ENCODE assay signal across 8 cellular contexts in the genomic region with DNA sequence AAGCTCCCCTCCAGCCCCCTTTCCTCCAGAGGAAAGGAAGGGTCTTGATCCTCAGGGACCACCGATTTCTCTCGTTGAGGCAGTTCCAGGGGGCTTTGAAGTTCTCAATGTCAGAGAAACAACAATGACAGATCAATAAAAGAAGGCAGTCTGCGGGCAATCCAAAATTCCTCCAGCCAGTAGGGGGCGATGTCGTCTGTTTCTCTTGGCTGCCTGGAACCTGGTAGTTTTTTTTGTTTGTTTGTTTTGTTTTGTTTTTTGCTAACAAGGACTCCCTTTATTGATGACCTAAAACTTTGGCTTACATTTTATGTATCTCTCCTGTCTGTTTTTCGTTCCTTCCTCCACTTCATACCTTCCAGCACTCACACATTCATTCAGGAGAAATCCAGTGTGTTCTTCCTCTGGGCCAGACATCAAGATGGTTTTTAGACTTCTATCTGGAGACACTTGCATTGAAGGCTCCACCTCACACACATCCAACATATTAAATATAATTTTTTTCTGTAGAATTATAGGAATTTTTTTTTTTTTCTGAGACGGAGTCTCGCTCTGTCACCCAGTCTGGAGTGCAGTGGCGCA.
DNase-seq lines count a peak whose midpoint lies in the region; ATAC-seq lines count a peak whose summit lies in the region.

No MANE protein-coding gene starts in this region.

- no peaks in the 10 kb centered on the region for H3K9me3 Mint-ChIP-seq in stimulated activated memory B cell treated with anti-CD40 and anti-IgM and Interleukin-4, amounts not matched to agents 10 μg/mL and 1 μg/mL and 100 μg/mL, for 72 hours

- no peak overlapping the region for H3K4me3 Mint-ChIP-seq in stimulated activated memory B cell treated with anti-CD40 and anti-IgM and Interleukin-4, amounts not matched to agents 10 μg/mL and 1 μg/mL and 100 μg/mL, for 72 hours

- no peak for ATAC-seq in stimulated activated naive CD8-positive, alpha-beta T cell treated with anti-CD3 and anti-CD28 coated beads, Interleukin-15, Interleukin-2, amounts not matched to agents 100 U/mL and 50 U/mL, for 24 hours
- ATAC-seq in GM21390 (IDR thresholded peaks at IDR 0.05; ENCODE audit: unreplicated experiment): no peak
- no peak for ATAC-seq in stimulated activated memory B cell treated with anti-CD40 and anti-IgM and Interleukin-4, amounts not matched to agents 10 μg/mL and 1 μg/mL and 100 μg/mL, for 72 hours

- H3K27me3 ChIP-seq in H7 (ENCODE audit: control insufficient read depth, insufficient read depth, low read length): no peaks in the 10 kb centered on the region; the same call in 1 of the 2 replicates

- H3K4me1 Mint-ChIP-seq in stimulated activated memory B cell treated with anti-CD40 and anti-IgM and Interleukin-4, amounts not matched to agents 10 μg/mL and 1 μg/mL and 100 μg/mL, for 72 hours: peaks cover 35% of the 10 kb centered on the region

- in situ Hi-C loops in ACHN (cut with HindIII; ENCODE audit: low pct_ligation_motif_present, low pct_unique_long_range_greater_than_20kb, low sequenced_read_pairs) (no loop called here), T47D (cut with HindIII; ENCODE audit: low pct_unique_long_range_greater_than_20kb, low sequenced_read_pairs) (no loop called here)

- H3K27me3 Mint-ChIP-seq in stimulated activated memory B cell treated with anti-CD40 and anti-IgM and Interleukin-4, amounts not matched to agents 10 μg/mL and 1 μg/mL and 100 μg/mL, for 72 hours: no peaks in the 10 kb centered on the region

- H3K36me3 Mint-ChIP-seq in stimulated activated memory B cell treated with anti-CD40 and anti-IgM and Interleukin-4, amounts not matched to agents 10 μg/mL and 1 μg/mL and 100 μg/mL, for 72 hours: no peaks in the 10 kb centered on the region

- no peak overlapping the region for H3K4me3 ChIP-seq in H7 (ENCODE audit: insufficient read depth, low read depth, low read length)

- H3K36me3 ChIP-seq in H7 (replicated peaks; ENCODE audit: control insufficient read depth, insufficient read depth, low read length): no peaks in the 10 kb centered on the region

- DNase-seq in ACHN (peak; percentile 16), H7 (peak; percentile 70), UCSD-AML1 (lab: John Stamatoyannopoulos, UW; ENCODE audit: unreplicated experiment) (peak; percentile 21), T47D (ENCODE audit: low read depth in 1 of 2, low spot score in 1 of 2) (peak; percentile 21 to 53), myocyte (ENCODE audit: low read depth) (peak; percentile 33)
- DNase-seq in stimulated activated naive CD8-positive, alpha-beta T cell treated with anti-CD3 and anti-CD28 coated beads, Interleukin-15, Interleukin-2, amounts not matched to agents 100 U/mL and 50 U/mL, for 24 hours: peak; percentile 83

- no peak overlapping the region for H3K27ac Mint-ChIP-seq in stimulated activated memory B cell treated with anti-CD40 and anti-IgM and Interleukin-4, amounts not matched to agents 10 μg/mL and 1 μg/mL and 100 μg/mL, for 72 hours

Comparison
In these comparisons a context has a peak if more than half of its experiments do, and no peak if none do; other contexts are left out.
1. DNase-seq: peak in every context shown above with its lines; median percentile 83 in stimulated activated naive CD8-positive, alpha-beta T cell treated with anti-CD3 and anti-CD28 coated beads, Interleukin-15, Interleukin-2, amounts not matched to agents 100 U/mL and 50 U/mL, for 24 hours; 70 in H7; 37 in T47D; 33 in myocyte; 21 in UCSD-AML1; 16 in ACHN.